Comparison of ENCODE assay signal across 2 cellular contexts in the genomic region with DNA sequence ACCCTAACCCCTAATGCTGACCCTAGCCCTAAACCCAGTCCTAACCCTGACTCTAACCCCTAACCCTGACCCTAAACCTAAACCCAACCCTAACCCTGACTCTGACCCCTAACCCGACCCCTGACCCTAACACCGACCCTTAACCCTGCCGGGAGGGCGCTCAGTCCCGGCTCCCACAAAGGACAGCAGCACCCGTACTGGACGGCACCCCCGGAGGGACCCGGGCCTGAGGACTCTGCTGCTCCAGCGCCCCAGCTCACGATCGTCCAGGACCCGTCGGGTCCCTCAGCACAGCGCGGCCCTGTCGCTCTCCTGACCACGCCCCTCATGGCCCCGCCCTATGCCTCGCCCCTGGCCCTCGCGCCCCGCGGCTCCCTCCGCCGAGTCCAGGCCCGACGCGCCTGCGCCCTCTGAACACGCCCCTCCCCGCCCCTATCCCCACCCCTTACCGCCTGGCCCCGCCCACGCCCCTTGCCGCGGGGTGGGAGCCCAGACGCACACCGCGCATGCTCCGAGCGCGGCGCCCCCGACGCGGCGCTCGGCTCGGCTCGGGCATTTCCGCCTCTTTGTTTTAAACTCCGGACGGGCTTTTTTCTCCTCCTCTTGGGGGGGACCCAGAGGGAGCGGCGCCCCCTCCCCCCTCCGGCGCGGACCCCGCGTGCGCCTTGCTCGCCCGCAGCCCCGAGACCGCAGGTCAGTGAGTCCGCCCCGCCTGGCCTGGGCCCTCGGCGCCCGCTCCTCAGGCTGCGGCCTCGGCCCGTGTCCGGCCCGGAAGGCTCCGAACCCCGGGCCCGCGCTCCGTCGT.
TF ChIP-seq lines count a peak whose summit lies in the region.

A gene with protein sequence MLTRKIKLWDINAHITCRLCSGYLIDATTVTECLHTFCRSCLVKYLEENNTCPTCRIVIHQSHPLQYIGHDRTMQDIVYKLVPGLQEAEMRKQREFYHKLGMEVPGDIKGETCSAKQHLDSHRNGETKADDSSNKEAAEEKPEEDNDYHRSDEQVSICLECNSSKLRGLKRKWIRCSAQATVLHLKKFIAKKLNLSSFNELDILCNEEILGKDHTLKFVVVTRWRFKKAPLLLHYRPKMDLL (plus strand): TSS at position 555 of the 805 bp plus-strand sequence. CDS start 27,849 bp downstream, outside the sequence.

TF ChIP-seq in IMR-90, 13 proteins besides CTCF, POLR2A, EP300 and RAD21:
- TF ChIP-seq RFX5 (IDR thresholded peaks at IDR 0.05; ENCODE audit: low read depth, low read length) (no peak), MXI1 (IDR thresholded peaks at IDR 0.05; ENCODE audit: borderline replicate concordance, low read depth, low read length) (no peak), FOS (IDR thresholded peaks at IDR 0.05; ENCODE audit: low read depth, low read length) (no peak), NFE2L2 (IDR thresholded peaks at IDR 0.05; ENCODE audit: low read depth, low read length) (no peak), MAFK (IDR thresholded peaks at IDR 0.05; ENCODE audit: low read depth, low read length) (no peak), CHD1 (IDR thresholded peaks at IDR 0.05; ENCODE audit: low read depth, low read length) (no peak), MAZ (IDR thresholded peaks at IDR 0.05; ENCODE audit: borderline replicate concordance, low read depth, low read length) (no peak), SMC3 (IDR thresholded peaks at IDR 0.05; ENCODE audit: low read depth, low read length) (no peak), CEBPB (IDR thresholded peaks at IDR 0.05; ENCODE audit: low read depth, low read length) (no peak), RCOR1 (IDR thresholded peaks at IDR 0.05; ENCODE audit: insufficient replicate concordance, low read length) (no peak)
- TF ChIP-seq, protein P1, sequence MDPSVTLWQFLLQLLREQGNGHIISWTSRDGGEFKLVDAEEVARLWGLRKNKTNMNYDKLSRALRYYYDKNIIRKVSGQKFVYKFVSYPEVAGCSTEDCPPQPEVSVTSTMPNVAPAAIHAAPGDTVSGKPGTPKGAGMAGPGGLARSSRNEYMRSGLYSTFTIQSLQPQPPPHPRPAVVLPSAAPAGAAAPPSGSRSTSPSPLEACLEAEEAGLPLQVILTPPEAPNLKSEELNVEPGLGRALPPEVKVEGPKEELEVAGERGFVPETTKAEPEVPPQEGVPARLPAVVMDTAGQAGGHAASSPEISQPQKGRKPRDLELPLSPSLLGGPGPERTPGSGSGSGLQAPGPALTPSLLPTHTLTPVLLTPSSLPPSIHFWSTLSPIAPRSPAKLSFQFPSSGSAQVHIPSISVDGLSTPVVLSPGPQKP (IDR thresholded peaks at IDR 0.05; ENCODE audit: borderline replicate concordance, low read depth, low read length) = no peak

TF ChIP-seq in endothelial cell of umbilical vein, 7 proteins besides CTCF, POLR2A, EP300 and RAD21:
- TF ChIP-seq EZH2 (IDR thresholded peaks at IDR 0.05; ENCODE audit: borderline replicate concordance, low read depth, low read length, severe bottlenecking) (no peak), FOS (IDR thresholded peaks at IDR 0.05; ENCODE audit: borderline replicate concordance, insufficient read depth, low read length) (no peak), POLR2AphosphoS5 (IDR thresholded peaks at IDR 0.05; ENCODE audit: insufficient read depth, low read depth, low read length) (peak; percentile 57), GATA2 (IDR thresholded peaks at IDR 0.05; ENCODE audit: insufficient read depth, insufficient read length, low read depth, low read length) (no peak), MYC (IDR thresholded peaks at IDR 0.05; ENCODE audit: low read depth, low read length) (no peak)
- TF ChIP-seq, protein P2, sequence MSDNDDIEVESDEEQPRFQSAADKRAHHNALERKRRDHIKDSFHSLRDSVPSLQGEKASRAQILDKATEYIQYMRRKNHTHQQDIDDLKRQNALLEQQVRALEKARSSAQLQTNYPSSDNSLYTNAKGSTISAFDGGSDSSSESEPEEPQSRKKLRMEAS (IDR thresholded peaks at IDR 0.05; ENCODE audit: insufficient read depth, insufficient read length) = no peak
TF ChIP-seq in endothelial cell of umbilical vein: peak in this region for 1.
